In the genomic region with DNA sequence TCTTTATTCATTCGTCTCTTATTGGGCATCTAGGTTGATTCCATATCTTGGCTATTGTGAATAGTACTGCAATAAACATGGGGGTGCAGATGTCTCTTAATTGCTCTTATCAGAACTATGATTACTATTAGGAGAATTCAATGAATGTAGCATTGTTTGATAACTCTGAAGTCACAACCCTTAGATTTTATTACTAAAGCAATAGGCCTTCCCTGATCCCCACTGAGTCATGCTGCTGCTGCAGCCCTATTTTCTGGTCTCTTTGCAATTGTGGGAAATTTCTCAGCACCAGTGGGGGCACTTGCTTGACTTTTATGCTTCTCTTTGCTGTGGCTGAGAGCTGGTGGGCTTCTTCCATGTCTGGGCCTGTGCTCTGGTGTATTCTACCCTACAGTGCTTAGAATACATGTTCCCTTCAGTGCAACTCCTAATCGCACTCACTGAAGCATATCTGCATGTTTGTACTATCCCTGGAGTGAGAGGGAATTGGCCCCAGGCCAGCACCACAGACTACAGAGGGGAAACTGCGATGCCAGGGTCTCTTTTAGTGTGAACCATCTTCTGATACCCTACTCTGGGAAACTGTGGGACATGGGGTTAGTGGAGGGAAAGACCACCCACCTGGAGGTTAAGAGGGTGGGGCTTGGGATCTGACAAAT, we compare ENCODE assay signal across 16 cellular contexts. TPM values are rescaled to one million over a fixed set of nuclear protein-coding genes. Genes with fewer than 3 reads are reported as not detected.
DNase-seq lines count a peak whose midpoint lies in the region; ATAC-seq, FAIRE-seq and TF ChIP-seq lines count a peak whose summit lies in the region.
"Had no signal": no experiment of that assay in that cellular context is flagged by ENCODE, and none has a peak within 500 bp of the region (broad histone marks: within the 10 kb centered on the region; RNA-seq: fewer than 3 reads in every experiment).

No MANE protein-coding gene starts in this region.

- no peak overlapping the region for H2BK20ac ChIP-seq in IMR-90 (ENCODE audit: low read depth, low read length)

- no peak overlapping the region for H3K23ac ChIP-seq in IMR-90 (ENCODE audit: low read depth, low read length)

- TF ChIP-seq POLR2A in IMR-90 (IDR thresholded peaks at IDR 0.05; ENCODE audit: low read depth, low read length) (no peak), erythroblast (IDR thresholded peaks at IDR 0.05; ENCODE audit: low read length) (no peak), HepG2 (IDR thresholded peaks at IDR 0.05; ENCODE audit: insufficient read depth in 1 of 2, low read depth in 2 of 2, low read length in 2 of 2) (no peak)

- peaks cover 13% of the 10 kb centered on the region for H3K27me3 ChIP-seq in IMR-90 (ENCODE audit: control insufficient read depth, insufficient read depth, low read length)
- H3K27me3 ChIP-seq in SJCRH30 = no peaks in the 10 kb centered on the region
- peaks cover 0 to 1% of the 10 kb centered on the region in 2 experiments; a peak in 1 of 5 replicates for H3K27me3 ChIP-seq in HepG2 (ENCODE audit: control insufficient read depth in 1 of 2, insufficient read depth in 2 of 2, low read length in 2 of 2)
- H3K27me3 ChIP-seq: upper lobe of left lung had no signal

- no peak overlapping the region for H2AK5ac ChIP-seq in IMR-90 (ENCODE audit: low read depth, low read length)

- CTCF ChIA-PET in IMR-90 (lab: Yijun Ruan, JAX) = interaction anchor here (1.0 kb wide), 1 partner anchor 19 kb away, joined by 3 read pairs; no protein-coding TSS in a partner anchor
- CTCF ChIA-PET in HepG2 (lab: Yijun Ruan, JAX; ENCODE audit: low intra/inter-chr PET ratio, low total read pairs) = no interaction called here

- H3K79me2 ChIP-seq in HepG2 (ENCODE audit: insufficient read depth, low read length) = no peaks in the 10 kb centered on the region

- H3K4me3 ChIP-seq in IMR-90 (ENCODE audit: insufficient read depth, low read depth, low read length) = no peak overlapping the region
- no peak overlapping the region for H3K4me3 ChIP-seq in SJCRH30
- H3K4me3 ChIP-seq in HepG2 (replicated peaks in 1 of 3; ENCODE audit: insufficient read depth in 1 of 3, low read depth in 2 of 3, low read length in 3 of 3) = no peak overlapping the region
- H3K4me3 ChIP-seq: upper lobe of left lung had no signal

- H3K79me1 ChIP-seq in IMR-90 (ENCODE audit: low read depth in 1 of 2, low read length in 2 of 2) = no peaks in the 10 kb centered on the region

- no peak overlapping the region for H2BK15ac ChIP-seq in IMR-90 (ENCODE audit: low read depth, low read length)

- peaks cover 6% of the 10 kb centered on the region for H3K4me1 ChIP-seq in IMR-90 (ENCODE audit: control insufficient read depth, insufficient read depth, low read length)
- no peaks in the 10 kb centered on the region for H3K4me1 ChIP-seq in SJCRH30
- H3K4me1 ChIP-seq in HepG2 (ENCODE audit: insufficient read depth, low read length) = peaks cover 28% of the 10 kb centered on the region
- H3K4me1 ChIP-seq: upper lobe of left lung had no signal

- H3K27ac ChIP-seq in IMR-90 (ENCODE audit: insufficient read depth, low read length) = no peak overlapping the region
- no peak overlapping the region for H3K27ac ChIP-seq in SJCRH30
- H3K27ac ChIP-seq in HepG2 (ENCODE audit: extremely low read length, insufficient read depth, low read length) = no peak overlapping the region
- H3K27ac ChIP-seq: HL-60, upper lobe of left lung had no signal

- peak overlapping the region; percentile 22; the same call in 1 of the 2 replicates for H4K91ac ChIP-seq in IMR-90 (ENCODE audit: insufficient read depth, low read depth, low read length)

- no peak overlapping the region for H4K5ac ChIP-seq in IMR-90 (ENCODE audit: low read depth, low read length)

- intact Hi-C loops in IMR-90 (cut with micrococcal nuclease) (no loop called here), HepG2 (cut with micrococcal nuclease; ENCODE audit: unreplicated experiment) (no loop called here)

- no CpG with 5 or more reads among the region's 3 CpGs for WGBS in IMR-90 (ENCODE audit: extremely low coverage in 2 of 2, insufficient read length in 1 of 2), 2 experiments
- 15% methylated on average over 3 of the region's 3 CpGs for WGBS in HepG2 (ENCODE audit: low lambda C conversion rate)

- H3K9ac ChIP-seq in IMR-90 (ENCODE audit: low read depth, low read length) = no peak overlapping the region
- no peak overlapping the region for H3K9ac ChIP-seq in HepG2 (ENCODE audit: insufficient read depth, low read depth, low read length)

- BruUV-seq in IMR-90 (replicated peaks; lab: Mats Ljungman, UMichigan) = no TSS peak
- no TSS peak for BruUV-seq in HepG2 (replicated peaks; lab: Mats Ljungman, UMichigan)

- POLR2A ChIA-PET in IMR-90 (lab: Charles Lee; ENCODE audit: unreplicated experiment) = no interaction called here
- POLR2A ChIA-PET in HepG2 (lab: Yijun Ruan, JAX) = no interaction called here

- peak; percentile 0 to 29 (median 3) for DNase-seq in NCI-H1417 (lab: John Stamatoyannopoulos, UW)
- no peak for DNase-seq in NCI-H1417 treated with DMSO at 0.1 percent for 48 hours (lab: John Stamatoyannopoulos, UW)
- peak; percentile 66 for DNase-seq in IMR-90
- peak; percentile 11 to 30 for DNase-seq in SJCRH30
- DNase-seq in iris pigment epithelial cell (ENCODE audit: low read depth) = peak; percentile 75
- DNase-seq in erythroblast (lab: John Stamatoyannopoulos, UW) = no peak
- DNase-seq in stimulated activated CD4-positive, alpha-beta T cell treated with anti-CD3 and anti-CD28 coated beads, Interleukin-4, amount 100 ng/mL, for 1 hour = no peak
- no peak for DNase-seq in HepG2 (ENCODE audit: low spot score)
- DNase-seq: activated CD4-positive, alpha-beta memory T cell treated with anti-CD3 and anti-CD28 coated beads, Interleukin-2, amount 10 ng/mL, durations not matched to agents 7 days and 5 days; activated gamma-delta T cell; NCI-H1436 treated with DMSO at 0.1 percent for 48 hours; OCI-M1; upper lobe of left lung had no signal

- no peak overlapping the region for H2AK9ac ChIP-seq in IMR-90 (replicated peaks; ENCODE audit: low read depth, low read length, poor library complexity)

- ATAC-seq in IMR-90 (ENCODE audit: low read depth) = peak; percentile 72
- no peak for ATAC-seq in HepG2

- TF ChIP-seq EP300 in HepG2 (IDR thresholded peaks at IDR 0.05; ENCODE audit: low read depth in 2 of 2, low read length in 2 of 2) (no peak), HepG2 (CRISPR knock-in tag; IDR thresholded peaks at IDR 0.05; ENCODE audit: borderline replicate concordance) (no peak)

- H3K9me3 ChIP-seq in IMR-90 (ENCODE audit: control insufficient read depth, insufficient read depth, low read length) (no peaks in the 10 kb centered on the region), SJCRH30 (replicated peaks) (no peaks in the 10 kb centered on the region), HepG2 (ENCODE audit: low read length) (no peaks in the 10 kb centered on the region)
- H3K9me3 ChIP-seq: upper lobe of left lung had no signal

- no peak for TF ChIP-seq RAD21 in IMR-90 (IDR thresholded peaks at IDR 0.05; ENCODE audit: low read length)
- TF ChIP-seq RAD21 in HepG2 (CRISPR knock-in tag; IDR thresholded peaks at IDR 0.05) = no peak

- no peak overlapping the region for H3K4ac ChIP-seq in IMR-90 (ENCODE audit: low read depth, low read length)

- no peak overlapping the region for H3K4me2 ChIP-seq in IMR-90 (ENCODE audit: low read depth, low read length)
- H3K4me2 ChIP-seq in HepG2 (ENCODE audit: low read depth, low read length) = no peak overlapping the region

- no peak overlapping the region for H3K18ac ChIP-seq in IMR-90 (ENCODE audit: low read depth, low read length)

- in situ Hi-C loops in IMR-90 (cut with MboI; ENCODE audit: low sequenced_read_pairs) = no loop called here
- in situ Hi-C loops in HepG2 (cut with HindIII; ENCODE audit: extremely low pct_ligation_motif_present, low pct_unique_long_range_greater_than_20kb) = no loop called here

- no peak overlapping the region for H2BK120ac ChIP-seq in IMR-90 (ENCODE audit: low read depth, low read length)

- H3K14ac ChIP-seq in IMR-90 (replicated peaks; ENCODE audit: low read depth, low read length) = no peak overlapping the region

- no peak overlapping the region for H2BK5ac ChIP-seq in IMR-90 (ENCODE audit: low read depth, low read length, poor library complexity, severe bottlenecking)

- H3K36me3 ChIP-seq in IMR-90 (ENCODE audit: control insufficient read depth, insufficient read depth, low read length) = no peaks in the 10 kb centered on the region
- H3K36me3 ChIP-seq in SJCRH30 = no peaks in the 10 kb centered on the region
- no peaks in the 10 kb centered on the region for H3K36me3 ChIP-seq in HepG2 (replicated peaks in 1 of 2; ENCODE audit: control insufficient read depth in 1 of 2, insufficient read depth in 2 of 2, low read length in 2 of 2)
- H3K36me3 ChIP-seq: upper lobe of left lung had no signal

- no peak overlapping the region; the same call in 1 of the 2 replicates for H3K56ac ChIP-seq in IMR-90 (ENCODE audit: extremely low read depth, insufficient read depth, low read length)

- H3K9me1 ChIP-seq in IMR-90 (ENCODE audit: insufficient read depth, low read length) = no peaks in the 10 kb centered on the region; the same call in 1 of the 2 replicates

- no peak for FAIRE-seq in HepG2 (lab: Jason Lieb, UNC)
- FAIRE-seq: A204.1, G401.6 had no signal

- TF ChIP-seq CTCF in IMR-90 (conservative IDR thresholded peaks at IDR 0.05; ENCODE audit: low read depth, low read length) = no peak
- TF ChIP-seq CTCF in HepG2 (CRISPR knock-in tag; IDR thresholded peaks at IDR 0.05) = no peak

- no peak overlapping the region; a peak in 1 of 4 replicates for H4K8ac ChIP-seq in IMR-90 (ENCODE audit: low read depth in 2 of 2, low read length in 2 of 2)

- H4K20me1 ChIP-seq in IMR-90 (ENCODE audit: insufficient read depth, low read length) = no peaks in the 10 kb centered on the region
- H4K20me1 ChIP-seq in HepG2 (ENCODE audit: insufficient read depth, low read length) = no peaks in the 10 kb centered on the region

- dilution Hi-C loops in IMR-90 (cut with HindIII; ENCODE audit: low sequenced_read_pairs, unreplicated experiment) = no loop called here

- no peak overlapping the region for H2AFZ ChIP-seq in IMR-90 (replicated peaks; ENCODE audit: low read length, poor library complexity)
- H2AFZ ChIP-seq in HepG2 (ENCODE audit: low read length) = no peak overlapping the region

RNA-seq across cellular contexts. Expression of a gene that starts 52.2 kb away (rescaled TPM):
- total RNA-seq in IMR-90 (2012; rRNA removed) (8.1 and 10.0 TPM in 2 replicates), HepG2 (2016; rRNA removed; fragmentation: Illumina TruSeq; extraction: Trizol) (1.6 and 2.3 TPM in 2 replicates)
- polyA plus RNA-seq in IMR-90 (2012; rRNA removed) (4.4 and 4.5 TPM in 2 replicates), HepG2 (2011; rRNA removed) (0.58 and 0.67 TPM in 2 replicates)
- polyA plus RNA-seq in IMR-90 (2012; cell fraction: cytosol; rRNA removed) = 1.6 and 3.2 TPM in 2 replicates
- polyA plus RNA-seq in IMR-90 (2012; cell fraction: nucleus; rRNA removed; ENCODE audit: low replicate concordance) = 1.6 and 2.6 TPM in 2 replicates
- total RNA-seq in SJCRH30 (2014; rRNA removed; shearing (Covaris generic)) = 4.8 and 5.5 TPM in 2 replicates
- 1.6 and 3.0 TPM in 2 replicates for total RNA-seq in HepG2 (2016; cell fraction: cytosol; rRNA removed; fragmentation: Illumina TruSeq; extraction: Trizol; ENCODE audit: low read depth)
- 1.5 and 2.0 TPM in 2 replicates for total RNA-seq in HepG2 (2016; cell fraction: insoluble cytoplasmic fraction; rRNA removed; fragmentation: Illumina TruSeq; extraction: Trizol)
- 0.79 and 1.0 TPM in 2 replicates for total RNA-seq in HepG2 (2016; cell fraction: membrane; rRNA removed; fragmentation: Illumina TruSeq; extraction: Trizol)
- total RNA-seq in HepG2 (2016; cell fraction: nucleus; rRNA removed; fragmentation: Illumina TruSeq; extraction: Trizol) = 2.9 and 3.2 TPM in 2 replicates
- polyA plus RNA-seq in HepG2 (2011; cell fraction: cytosol; rRNA removed) = 0.55 and 0.59 TPM in 2 replicates
- polyA plus RNA-seq in HepG2 (2011; cell fraction: nucleus; rRNA removed) = 0.19 and 0.37 TPM in 2 replicates
- 0.31 and 0.60 TPM in 2 replicates for polyA plus RNA-seq in HepG2 (2012)
- polyA plus RNA-seq in HepG2 (2016; cell fraction: cytosol; fragmentation: Illumina TruSeq; extraction: Trizol; ENCODE audit: low read depth) = 0.08 and 0.14 TPM in 2 replicates
- 1.5 TPM in 2 replicates for polyA plus RNA-seq in HepG2 (2016; cell fraction: insoluble cytoplasmic fraction; fragmentation: Illumina TruSeq; extraction: Trizol; ENCODE audit: low read depth)
- 0.15 and 0.19 TPM in 2 replicates for polyA plus RNA-seq in HepG2 (2016; cell fraction: membrane; fragmentation: Illumina TruSeq; extraction: Trizol; ENCODE audit: low read depth)
- polyA plus RNA-seq in HepG2 (2016; cell fraction: nucleus; fragmentation: Illumina TruSeq; extraction: Trizol; ENCODE audit: insufficient read depth, low read depth) = 1.7 and 2.2 TPM in 2 replicates
- 2.0 and 4.4 TPM in 2 replicates for polyA minus RNA-seq in HepG2 (2011; rRNA and poly(A)+ RNA removed; ENCODE audit: low replicate concordance)
- 0.99 and 1.6 TPM in 2 replicates for polyA minus RNA-seq in HepG2 (2011; cell fraction: cytosol; rRNA and poly(A)+ RNA removed)
- polyA minus RNA-seq in HepG2 (2011; cell fraction: nucleus; rRNA and poly(A)+ RNA removed) = 1.9 and 2.3 TPM in 2 replicates

Comparison
In these comparisons a context has a peak if more than half of its experiments do, and no peak if none do; other contexts are left out.
1. DNase-seq: peak in NCI-H1417 (3 of 3), IMR-90 (single experiment), SJCRH30 (2 of 2) and iris pigment epithelial cell (single experiment); none in NCI-H1417 treated with DMSO at 0.1 percent for 48 hours (single experiment), erythroblast (0 of 2), stimulated activated CD4-positive, alpha-beta T cell treated with anti-CD3 and anti-CD28 coated beads, Interleukin-4, amount 100 ng/mL, for 1 hour (single experiment) and HepG2 (single experiment).